Comparison of ENCODE assay signal across 1 cellular context in the genomic region with DNA sequence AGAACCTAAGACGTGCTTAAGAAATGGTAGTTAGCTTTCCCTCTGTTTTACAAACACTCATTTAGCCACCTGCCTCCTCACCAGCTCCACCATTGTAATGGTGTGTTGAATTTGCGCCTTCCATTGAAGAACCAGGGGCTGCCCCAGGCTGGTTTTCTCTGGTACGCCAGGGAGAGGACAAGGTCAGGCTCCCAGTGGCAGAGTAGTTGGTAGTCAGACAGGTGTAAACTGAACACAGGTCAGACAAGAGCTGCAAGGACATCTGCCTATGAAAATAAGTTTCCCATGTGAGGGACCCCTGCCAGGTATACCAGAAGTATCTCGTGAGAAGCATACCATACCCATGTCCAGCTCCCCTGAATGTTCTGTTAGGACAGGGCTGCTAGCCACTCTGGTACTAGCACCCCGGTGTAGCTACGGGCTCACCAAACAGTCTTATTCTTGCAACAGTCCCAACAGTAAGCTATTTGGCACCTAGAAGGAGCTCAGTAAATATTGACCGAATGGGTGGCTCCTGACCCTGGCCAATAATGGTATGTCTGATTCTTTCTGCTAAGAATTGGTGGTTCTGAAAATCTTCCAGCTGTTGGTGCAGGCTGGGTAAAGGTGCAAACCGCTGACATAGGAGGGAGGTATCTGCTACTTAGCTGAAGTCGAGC.
TF ChIP-seq lines count a peak whose summit lies in the region.

No MANE protein-coding gene starts in this region.

TF ChIP-seq in HepG2, 621 proteins besides CTCF, POLR2A, EP300 and RAD21 (continued from another document):
- TF ChIP-seq, protein P1, sequence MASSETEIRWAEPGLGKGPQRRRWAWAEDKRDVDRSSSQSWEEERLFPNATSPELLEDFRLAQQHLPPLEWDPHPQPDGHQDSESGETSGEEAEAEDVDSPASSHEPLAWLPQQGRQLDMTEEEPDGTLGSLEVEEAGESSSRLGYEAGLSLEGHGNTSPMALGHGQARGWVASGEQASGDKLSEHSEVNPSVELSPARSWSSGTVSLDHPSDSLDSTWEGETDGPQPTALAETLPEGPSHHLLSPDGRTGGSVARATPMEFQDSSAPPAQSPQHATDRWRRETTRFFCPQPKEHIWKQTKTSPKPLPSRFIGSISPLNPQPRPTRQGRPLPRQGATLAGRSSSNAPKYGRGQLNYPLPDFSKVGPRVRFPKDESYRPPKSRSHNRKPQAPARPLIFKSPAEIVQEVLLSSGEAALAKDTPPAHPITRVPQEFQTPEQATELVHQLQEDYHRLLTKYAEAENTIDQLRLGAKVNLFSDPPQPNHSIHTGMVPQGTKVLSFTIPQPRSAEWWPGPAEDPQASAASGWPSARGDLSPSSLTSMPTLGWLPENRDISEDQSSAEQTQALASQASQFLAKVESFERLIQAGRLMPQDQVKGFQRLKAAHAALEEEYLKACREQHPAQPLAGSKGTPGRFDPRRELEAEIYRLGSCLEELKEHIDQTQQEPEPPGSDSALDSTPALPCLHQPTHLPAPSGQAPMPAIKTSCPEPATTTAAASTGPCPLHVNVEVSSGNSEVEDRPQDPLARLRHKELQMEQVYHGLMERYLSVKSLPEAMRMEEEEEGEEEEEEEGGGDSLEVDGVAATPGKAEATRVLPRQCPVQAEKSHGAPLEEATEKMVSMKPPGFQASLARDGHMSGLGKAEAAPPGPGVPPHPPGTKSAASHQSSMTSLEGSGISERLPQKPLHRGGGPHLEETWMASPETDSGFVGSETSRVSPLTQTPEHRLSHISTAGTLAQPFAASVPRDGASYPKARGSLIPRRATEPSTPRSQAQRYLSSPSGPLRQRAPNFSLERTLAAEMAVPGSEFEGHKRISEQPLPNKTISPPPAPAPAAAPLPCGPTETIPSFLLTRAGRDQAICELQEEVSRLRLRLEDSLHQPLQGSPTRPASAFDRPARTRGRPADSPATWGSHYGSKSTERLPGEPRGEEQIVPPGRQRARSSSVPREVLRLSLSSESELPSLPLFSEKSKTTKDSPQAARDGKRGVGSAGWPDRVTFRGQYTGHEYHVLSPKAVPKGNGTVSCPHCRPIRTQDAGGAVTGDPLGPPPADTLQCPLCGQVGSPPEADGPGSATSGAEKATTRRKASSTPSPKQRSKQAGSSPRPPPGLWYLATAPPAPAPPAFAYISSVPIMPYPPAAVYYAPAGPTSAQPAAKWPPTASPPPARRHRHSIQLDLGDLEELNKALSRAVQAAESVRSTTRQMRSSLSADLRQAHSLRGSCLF (CRISPR knock-in tag; IDR thresholded peaks at IDR 0.05; ENCODE audit: borderline replicate concordance) = no peak
- TF ChIP-seq ELF1 (CRISPR knock-in tag; IDR thresholded peaks at IDR 0.05) = no peak
- TF ChIP-seq CC2D1A (CRISPR knock-in tag; IDR thresholded peaks at IDR 0.05) = no peak
- TF ChIP-seq, protein P2, sequence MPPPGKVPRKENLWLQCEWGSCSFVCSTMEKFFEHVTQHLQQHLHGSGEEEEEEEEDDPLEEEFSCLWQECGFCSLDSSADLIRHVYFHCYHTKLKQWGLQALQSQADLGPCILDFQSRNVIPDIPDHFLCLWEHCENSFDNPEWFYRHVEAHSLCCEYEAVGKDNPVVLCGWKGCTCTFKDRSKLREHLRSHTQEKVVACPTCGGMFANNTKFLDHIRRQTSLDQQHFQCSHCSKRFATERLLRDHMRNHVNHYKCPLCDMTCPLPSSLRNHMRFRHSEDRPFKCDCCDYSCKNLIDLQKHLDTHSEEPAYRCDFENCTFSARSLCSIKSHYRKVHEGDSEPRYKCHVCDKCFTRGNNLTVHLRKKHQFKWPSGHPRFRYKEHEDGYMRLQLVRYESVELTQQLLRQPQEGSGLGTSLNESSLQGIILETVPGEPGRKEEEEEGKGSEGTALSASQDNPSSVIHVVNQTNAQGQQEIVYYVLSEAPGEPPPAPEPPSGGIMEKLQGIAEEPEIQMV (CRISPR knock-in tag; IDR thresholded peaks at IDR 0.05; ENCODE audit: low read depth) = no peak
- TF ChIP-seq ISL2 (CRISPR knock-in tag; IDR thresholded peaks at IDR 0.05) = peak; percentile 62; the same call in 1 of the 2 replicates
- TF ChIP-seq SATB2 (CRISPR knock-in tag; IDR thresholded peaks at IDR 0.05) = no peak
- TF ChIP-seq ZNF383 (CRISPR knock-in tag; IDR thresholded peaks at IDR 0.05; ENCODE audit: borderline replicate concordance) = no peak
- no peak for TF ChIP-seq SAFB2 (CRISPR knock-in tag; IDR thresholded peaks at IDR 0.05; ENCODE audit: borderline replicate concordance, low read depth)
- peak; percentile 87 for TF ChIP-seq TBX2 (CRISPR knock-in tag; IDR thresholded peaks at IDR 0.05; ENCODE audit: borderline replicate concordance)
- no peak for TF ChIP-seq SP1 (IDR thresholded peaks at IDR 0.05)
- TF ChIP-seq SP1 (CRISPR knock-in tag; IDR thresholded peaks at IDR 0.05) = no peak
- TF ChIP-seq NR2F1 (CRISPR knock-in tag; IDR thresholded peaks at IDR 0.05) = peak in 1 of 2 experiments; percentile 46; a peak in 3 of 4 replicates
- TF ChIP-seq, protein P3, sequence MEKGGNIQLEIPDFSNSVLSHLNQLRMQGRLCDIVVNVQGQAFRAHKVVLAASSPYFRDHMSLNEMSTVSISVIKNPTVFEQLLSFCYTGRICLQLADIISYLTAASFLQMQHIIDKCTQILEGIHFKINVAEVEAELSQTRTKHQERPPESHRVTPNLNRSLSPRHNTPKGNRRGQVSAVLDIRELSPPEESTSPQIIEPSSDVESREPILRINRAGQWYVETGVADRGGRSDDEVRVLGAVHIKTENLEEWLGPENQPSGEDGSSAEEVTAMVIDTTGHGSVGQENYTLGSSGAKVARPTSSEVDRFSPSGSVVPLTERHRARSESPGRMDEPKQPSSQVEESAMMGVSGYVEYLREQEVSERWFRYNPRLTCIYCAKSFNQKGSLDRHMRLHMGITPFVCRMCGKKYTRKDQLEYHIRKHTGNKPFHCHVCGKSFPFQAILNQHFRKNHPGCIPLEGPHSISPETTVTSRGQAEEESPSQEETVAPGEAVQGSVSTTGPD (CRISPR knock-in tag; IDR thresholded peaks at IDR 0.05) = no peak
- no peak for TF ChIP-seq SMARCE1 (IDR thresholded peaks at IDR 0.05; ENCODE audit: borderline replicate concordance)
- no peak for TF ChIP-seq MATR3 (CRISPR knock-in tag; IDR thresholded peaks at IDR 0.05)
- no peak for TF ChIP-seq HCFC1 (IDR thresholded peaks at IDR 0.05; ENCODE audit: low read depth, low read length)
